In genomic region chr15:83928392-83928734, GRCh38 we compare ENCODE assay signal across 15 cellular contexts.
DNase-seq lines count a peak whose midpoint lies in the region; ATAC-seq, FAIRE-seq and TF ChIP-seq lines count a peak whose summit lies in the region.
"Had no signal": no experiment of that assay in that cellular context is flagged by ENCODE, and none has a peak within 500 bp of the region (broad histone marks: within the 10 kb centered on the region; RNA-seq: fewer than 3 reads in every experiment).

No MANE protein-coding gene starts in this region.

- peak; percentile 15 for TF ChIP-seq POLR2A in GM15510 (IDR thresholded peaks at IDR 0.05; ENCODE audit: borderline replicate concordance, extremely low read depth, insufficient read length)

- no peak for TF ChIP-seq CTCF in mesothelial cell of epicardium (IDR thresholded peaks at IDR 0.05; ENCODE audit: unreplicated experiment)

- peaks cover 6% of the 10 kb centered on the region for H3K9me3 Mint-ChIP-seq in mesothelial cell of epicardium
- H3K9me3 Mint-ChIP-seq: neural crest cell, type B pancreatic cell had no signal

- H3K4me1 Mint-ChIP-seq in mesothelial cell of epicardium, result peaks cover 2% of the 10 kb centered on the region
- H3K4me1 Mint-ChIP-seq: neural crest cell had no signal

- peaks cover 3% of the 10 kb centered on the region for H3K36me3 Mint-ChIP-seq in mesothelial cell of epicardium
- H3K36me3 Mint-ChIP-seq: type B pancreatic cell had no signal

- H3K27me3 Mint-ChIP-seq in mesothelial cell of epicardium (ENCODE audit: low read depth), result peaks cover 14% of the 10 kb centered on the region

- ATAC-seq in GM19324 (IDR thresholded peaks at IDR 0.05; ENCODE audit: low FRiP score, unreplicated experiment), result peak; percentile 78
- ATAC-seq in HG02798 (IDR thresholded peaks at IDR 0.05; ENCODE audit: poor library complexity, unreplicated experiment), result peak; percentile 83
- ATAC-seq in HG03571 (IDR thresholded peaks at IDR 0.05; ENCODE audit: unreplicated experiment), result peak; percentile 88
- ATAC-seq: Panc1, WTC11 had no signal

- FAIRE-seq in HTR-8/SVneo (lab: Jason Lieb, UNC), result no peak
- FAIRE-seq: astrocyte, H1 had no signal

- DNase-seq in NCI-H2227 treated with DMSO at 0.1 percent for 48 hours (lab: John Stamatoyannopoulos, UW), result no peak
- DNase-seq in HTR-8/SVneo (ENCODE audit: insufficient read length, low spot score), result no peak
- no peak for DNase-seq in NCI-H2029 (lab: John Stamatoyannopoulos, UW)
- no peak for DNase-seq in mesothelial cell of epicardium (ENCODE audit: low spot score in 2 of 2, unreplicated experiment in 2 of 2)
- DNase-seq: erythroblast had no signal

- H3K4me3 Mint-ChIP-seq in mesothelial cell of epicardium, result no peak overlapping the region
- H3K4me3 Mint-ChIP-seq: neural crest cell, type B pancreatic cell, WTC11 had no signal

- H3K27ac Mint-ChIP-seq in mesothelial cell of epicardium, result no peak overlapping the region
- H3K27ac Mint-ChIP-seq: type B pancreatic cell, WTC11 had no signal
